21 cellular contexts compared by ENCODE assay signal in genomic region chr6:112522600-112522999, GRCh38.
DNase-seq lines count a peak whose midpoint lies in the region; ATAC-seq lines count a peak whose summit lies in the region.
"Had no signal": no experiment of that assay in that cellular context is flagged by ENCODE, and none has a peak within 500 bp of the region (broad histone marks: within the 10 kb centered on the region; RNA-seq: fewer than 3 reads in every experiment).

No MANE protein-coding gene starts in this region.

- no peaks in the 10 kb centered on the region for H3K36me3 Mint-ChIP-seq in stimulated activated naive B cell treated with anti-CD40 and anti-IgM and Interleukin-4, amounts not matched to agents 10 μg/mL and 1 μg/mL and 100 μg/mL, for 72 hours
- H3K36me3 Mint-ChIP-seq: activated naive CD8-positive, alpha-beta T cell treated with anti-CD3 and anti-CD28 coated beads, Interleukin-2, amount 10 ng/mL, durations not matched to agents 7 days and 5 days had no signal

- H3K9me3 ChIP-seq in GM23248 (ENCODE audit: low read depth): no peaks in the 10 kb centered on the region
- H3K9me3 ChIP-seq: left ventricle myocardium inferior, mucosa of descending colon, psoas muscle had no signal

- no peaks in the 10 kb centered on the region for H3K9me2 ChIP-seq in GM23248 (ENCODE audit: insufficient read depth)

- H3K27ac ChIP-seq in GM23248: no peak overlapping the region
- H3K27ac ChIP-seq: left ventricle myocardium inferior, neural progenitor cell, psoas muscle had no signal

- peak; percentile 57 for ATAC-seq in HG03060 (IDR thresholded peaks at IDR 0.05; ENCODE audit: low read depth, unreplicated experiment)
- ATAC-seq in stimulated activated naive B cell treated with anti-CD40 and anti-IgM and Interleukin-4, amounts not matched to agents 10 μg/mL and 1 μg/mL and 100 μg/mL, for 72 hours (replicated peaks): peak; percentile 31 to 42
- ATAC-seq: activated CD8-positive, alpha-beta T cell treated with anti-CD3 and anti-CD28 coated beads for 36 hours; activated T-cell treated with anti-CD3 and anti-CD28 coated beads, Interleukin-2, amount 50 U/mL, for 4 hours; mucosa of descending colon; psoas muscle; T-helper 17 cell had no signal

- 94 to 97% methylated on average over 4 of the region's 4 CpGs for WGBS in GM23248 (ENCODE audit: low coverage in 1 of 2, low lambda C conversion rate in 2 of 2, missing lambda C conversion rate in 2 of 2), 2 experiments

- no peaks in the 10 kb centered on the region for H3K27me3 ChIP-seq in GM23248 (replicated peaks; ENCODE audit: insufficient read depth)
- H3K27me3 ChIP-seq: neural progenitor cell had no signal

- H3K27me3 Mint-ChIP-seq in stimulated activated naive B cell treated with anti-CD40 and anti-IgM and Interleukin-4, amounts not matched to agents 10 μg/mL and 1 μg/mL and 100 μg/mL, for 72 hours: no peaks in the 10 kb centered on the region
- H3K27me3 Mint-ChIP-seq: activated CD8-positive, alpha-beta T cell treated with anti-CD3 and anti-CD28 coated beads for 36 hours; activated naive CD8-positive, alpha-beta T cell treated with anti-CD3 and anti-CD28 coated beads, Interleukin-2, amount 10 ng/mL, durations not matched to agents 7 days and 5 days; T-helper 17 cell had no signal

- in situ Hi-C loops in GM23248 (cut with MboI): loop anchor here (25.0 kb wide), 1 partner anchor 1365 kb away; no protein-coding TSS in a partner anchor

- H3K27ac Mint-ChIP-seq in stimulated activated naive B cell treated with anti-CD40 and anti-IgM and Interleukin-4, amounts not matched to agents 10 μg/mL and 1 μg/mL and 100 μg/mL, for 72 hours: no peak overlapping the region
- H3K27ac Mint-ChIP-seq: activated CD8-positive, alpha-beta T cell treated with anti-CD3 and anti-CD28 coated beads for 36 hours; activated naive CD8-positive, alpha-beta T cell treated with anti-CD3 and anti-CD28 coated beads, Interleukin-2, amount 10 ng/mL, durations not matched to agents 7 days and 5 days; T-helper 17 cell had no signal

- H3K4me2 ChIP-seq in GM23248 (ENCODE audit: unreplicated experiment): no peak overlapping the region
- H3K4me2 ChIP-seq: neural progenitor cell had no signal

- no peaks in the 10 kb centered on the region for H3F3A ChIP-seq in GM23248 (ENCODE audit: insufficient read depth)

- no peak overlapping the region for H3K4me3 Mint-ChIP-seq in stimulated activated naive B cell treated with anti-CD40 and anti-IgM and Interleukin-4, amounts not matched to agents 10 μg/mL and 1 μg/mL and 100 μg/mL, for 72 hours
- H3K4me3 Mint-ChIP-seq: activated CD8-positive, alpha-beta T cell treated with anti-CD3 and anti-CD28 coated beads for 36 hours; activated naive CD8-positive, alpha-beta T cell treated with anti-CD3 and anti-CD28 coated beads, Interleukin-2, amount 10 ng/mL, durations not matched to agents 7 days and 5 days; activated T-cell treated with anti-CD3 and anti-CD28 coated beads, Interleukin-2, amount 50 U/mL, for 4 hours; neural progenitor cell; T-helper 17 cell had no signal

- H4K20me1 ChIP-seq in GM23248 (ENCODE audit: insufficient read depth): no peaks in the 10 kb centered on the region

- no peak overlapping the region for H2AFZ ChIP-seq in GM23248
- H2AFZ ChIP-seq: neural progenitor cell had no signal

- no peak overlapping the region for H3K9ac ChIP-seq in GM23248
- H3K9ac ChIP-seq: neural progenitor cell had no signal

- no peaks in the 10 kb centered on the region for H3K4me1 ChIP-seq in GM23248 (ENCODE audit: insufficient read depth)
- H3K4me1 ChIP-seq: left ventricle myocardium inferior, psoas muscle had no signal

- no peaks in the 10 kb centered on the region for H3K36me3 ChIP-seq in GM23248 (ENCODE audit: low read depth)
- H3K36me3 ChIP-seq: left ventricle myocardium inferior, neural progenitor cell had no signal

- DNase-seq in GM23248 (peak; percentile 5), NCI-H226 (peak; percentile 12), activated gamma-delta T cell treated with Interleukin-2 at 50 U/mL for 16 hours (no peak), SW480 (ENCODE audit: low spot score) (no peak), NCI-H2227 treated with DMSO at 0.1 percent for 48 hours (lab: John Stamatoyannopoulos, UW) (no peak)
- no peak for DNase-seq in stimulated activated naive B cell treated with anti-CD40 and anti-IgM and Interleukin-4, amounts not matched to agents 10 μg/mL and 1 μg/mL and 100 μg/mL, for 72 hours
- DNase-seq: activated CD4-positive, CD25-positive, alpha-beta regulatory T cell; activated CD8-positive, alpha-beta T cell treated with anti-CD3 and anti-CD28 coated beads for 36 hours; activated naive CD8-positive, alpha-beta T cell treated with anti-CD3 and anti-CD28 coated beads, Interleukin-2, amount 10 ng/mL, durations not matched to agents 7 days and 5 days; activated T-cell treated with anti-CD3 and anti-CD28 coated beads, Interleukin-2, amount 50 U/mL, for 4 hours; EL; left ventricle myocardium inferior; mucosa of descending colon; NCI-H1930; NCI-H446 treated with DMSO at 0.1 percent for 48 hours; psoas muscle; small intestine; stimulated activated CD4-positive, alpha-beta T cell treated with anti-CD3 and anti-CD28 coated beads, Interleukin-4, amount 100 ng/mL, for 24 hours; T-helper 17 cell had no signal

- no peak overlapping the region for H3K4me3 ChIP-seq in GM23248
- H3K4me3 ChIP-seq: left ventricle myocardium inferior, mucosa of descending colon, neural progenitor cell, psoas muscle had no signal

- H3K79me2 ChIP-seq in GM23248 (ENCODE audit: insufficient read depth): no peaks in the 10 kb centered on the region

- H3K4me1 Mint-ChIP-seq in stimulated activated naive B cell treated with anti-CD40 and anti-IgM and Interleukin-4, amounts not matched to agents 10 μg/mL and 1 μg/mL and 100 μg/mL, for 72 hours: no peaks in the 10 kb centered on the region
- H3K4me1 Mint-ChIP-seq: activated naive CD8-positive, alpha-beta T cell treated with anti-CD3 and anti-CD28 coated beads, Interleukin-2, amount 10 ng/mL, durations not matched to agents 7 days and 5 days; neural progenitor cell; T-helper 17 cell had no signal

- no peaks in the 10 kb centered on the region for H3K9me3 Mint-ChIP-seq in stimulated activated naive B cell treated with anti-CD40 and anti-IgM and Interleukin-4, amounts not matched to agents 10 μg/mL and 1 μg/mL and 100 μg/mL, for 72 hours
- H3K9me3 Mint-ChIP-seq: activated CD8-positive, alpha-beta T cell treated with anti-CD3 and anti-CD28 coated beads for 36 hours; activated T-cell treated with anti-CD3 and anti-CD28 coated beads, Interleukin-2, amount 50 U/mL, for 4 hours had no signal

Comparison
In these comparisons a context has a peak if more than half of its experiments do, and no peak if none do; other contexts are left out.
1. DNase-seq: peak in GM23248 (single experiment) and NCI-H226 (single experiment); none in stimulated activated naive B cell treated with anti-CD40 and anti-IgM and Interleukin-4, amounts not matched to agents 10 μg/mL and 1 μg/mL and 100 μg/mL, for 72 hours (single experiment), activated gamma-delta T cell treated with Interleukin-2 at 50 U/mL for 16 hours (single experiment), SW480 (single experiment) and NCI-H2227 treated with DMSO at 0.1 percent for 48 hours (single experiment).